Comparison of ENCODE assay signal across 1 cellular context in the genomic region with DNA sequence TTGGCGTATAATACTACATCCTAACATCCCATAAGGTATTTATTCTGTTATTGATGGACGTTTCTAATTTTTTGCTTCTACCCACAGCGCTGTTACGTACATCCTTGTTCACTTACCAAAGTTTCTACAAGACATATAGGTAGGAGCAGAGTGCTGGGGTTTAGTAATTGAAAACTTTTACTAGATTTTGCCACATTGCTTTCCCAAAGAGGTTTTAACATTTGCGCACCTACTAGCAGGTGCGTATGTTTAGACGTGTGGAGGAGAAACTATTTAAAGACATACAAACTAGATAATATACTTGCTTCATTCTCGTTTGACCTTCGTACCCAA.
TF ChIP-seq lines count a peak whose summit lies in the region.

No MANE protein-coding gene starts in this region.

TF ChIP-seq in HCT116, 20 proteins besides CTCF, POLR2A, EP300 and RAD21:
- TF ChIP-seq JUND (IDR thresholded peaks at IDR 0.05) (no peak), YY1 (IDR thresholded peaks at IDR 0.05; ENCODE audit: extremely low read depth, insufficient replicate concordance, low read depth, low read length) (no peak), EZH2 (IDR thresholded peaks at IDR 0.05) (no peak), ZBTB33 (IDR thresholded peaks at IDR 0.05; ENCODE audit: extremely low read depth, insufficient replicate concordance, low read length) (no peak), ATF3 (IDR thresholded peaks at IDR 0.05) (no peak), REST (IDR thresholded peaks at IDR 0.05; ENCODE audit: low read depth) (no peak), CBX3 (IDR thresholded peaks at IDR 0.05; ENCODE audit: low read depth) (no peak), CEBPB (IDR thresholded peaks at IDR 0.05; ENCODE audit: low read depth) (no peak), ZNF274 (IDR thresholded peaks at IDR 0.05; ENCODE audit: low read depth, low read length) (no peak), SP1 (IDR thresholded peaks at IDR 0.05; ENCODE audit: low read depth) (no peak), EZH2phosphoT487 (IDR thresholded peaks at IDR 0.05; ENCODE audit: borderline replicate concordance) (no peak), FOSL1 (IDR thresholded peaks at IDR 0.05; ENCODE audit: low read depth) (no peak), MAX (IDR thresholded peaks at IDR 0.05) (no peak), ELF1 (IDR thresholded peaks at IDR 0.05; ENCODE audit: borderline replicate concordance, low read depth) (no peak)
TF ChIP-seq in HCT116: peak in this region for 0.
